ENCODE assay signal across 1 cellular context in the genomic region with DNA sequence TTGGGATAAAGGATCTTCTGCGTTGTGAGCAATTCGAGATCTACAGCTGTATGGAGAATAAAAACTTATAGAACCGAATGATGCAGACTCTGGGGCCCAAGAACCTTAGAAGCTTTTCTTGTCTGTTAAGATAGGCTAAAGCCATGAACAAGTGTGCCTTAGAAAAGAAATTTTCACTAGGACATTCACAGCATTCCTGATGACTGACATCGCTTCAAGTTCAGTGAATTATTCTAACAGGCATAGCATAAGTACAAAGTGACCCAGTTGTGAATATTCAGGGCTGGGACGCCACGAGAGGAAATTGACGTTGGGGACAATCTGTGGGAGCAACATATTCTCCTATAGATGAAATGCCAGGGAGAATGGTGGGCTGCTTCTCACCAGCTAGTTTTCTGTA.
TF ChIP-seq lines count a peak whose summit lies in the region.

No MANE protein-coding gene starts in this region.

TF ChIP-seq in SK-N-SH, 30 proteins besides CTCF, POLR2A, EP300 and RAD21 (continued from another document):
- no peak for TF ChIP-seq FOSL2 (IDR thresholded peaks at IDR 0.05; ENCODE audit: borderline replicate concordance, low read depth)
- TF ChIP-seq, protein P1, sequence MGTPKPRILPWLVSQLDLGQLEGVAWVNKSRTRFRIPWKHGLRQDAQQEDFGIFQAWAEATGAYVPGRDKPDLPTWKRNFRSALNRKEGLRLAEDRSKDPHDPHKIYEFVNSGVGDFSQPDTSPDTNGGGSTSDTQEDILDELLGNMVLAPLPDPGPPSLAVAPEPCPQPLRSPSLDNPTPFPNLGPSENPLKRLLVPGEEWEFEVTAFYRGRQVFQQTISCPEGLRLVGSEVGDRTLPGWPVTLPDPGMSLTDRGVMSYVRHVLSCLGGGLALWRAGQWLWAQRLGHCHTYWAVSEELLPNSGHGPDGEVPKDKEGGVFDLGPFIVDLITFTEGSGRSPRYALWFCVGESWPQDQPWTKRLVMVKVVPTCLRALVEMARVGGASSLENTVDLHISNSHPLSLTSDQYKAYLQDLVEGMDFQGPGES (IDR thresholded peaks at IDR 0.05; ENCODE audit: low read depth, low read length), result no peak
- TF ChIP-seq JUND (IDR thresholded peaks at IDR 0.05), result no peak
- no peak for TF ChIP-seq SIN3A (IDR thresholded peaks at IDR 0.05; ENCODE audit: borderline replicate concordance, low read depth, low read length)
- TF ChIP-seq CHD2 (IDR thresholded peaks at IDR 0.05; ENCODE audit: low read length, partially characterized antibody), result no peak
- no peak for TF ChIP-seq ELF1 (IDR thresholded peaks at IDR 0.05)
- TF ChIP-seq, protein P2, sequence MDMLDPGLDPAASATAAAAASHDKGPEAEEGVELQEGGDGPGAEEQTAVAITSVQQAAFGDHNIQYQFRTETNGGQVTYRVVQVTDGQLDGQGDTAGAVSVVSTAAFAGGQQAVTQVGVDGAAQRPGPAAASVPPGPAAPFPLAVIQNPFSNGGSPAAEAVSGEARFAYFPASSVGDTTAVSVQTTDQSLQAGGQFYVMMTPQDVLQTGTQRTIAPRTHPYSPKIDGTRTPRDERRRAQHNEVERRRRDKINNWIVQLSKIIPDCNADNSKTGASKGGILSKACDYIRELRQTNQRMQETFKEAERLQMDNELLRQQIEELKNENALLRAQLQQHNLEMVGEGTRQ (IDR thresholded peaks at IDR 0.05; ENCODE audit: borderline replicate concordance, low read depth, low read length), result no peak
- no peak for TF ChIP-seq TCF12 (IDR thresholded peaks at IDR 0.05)
- no peak for TF ChIP-seq NRF1 (IDR thresholded peaks at IDR 0.05; ENCODE audit: low read depth, low read length)
- TF ChIP-seq USF1 (IDR thresholded peaks at IDR 0.05; ENCODE audit: borderline replicate concordance, low read depth), result no peak
- no peak for TF ChIP-seq RCOR1 (IDR thresholded peaks at IDR 0.05; ENCODE audit: low read length)
- no peak for TF ChIP-seq TAF1 (IDR thresholded peaks at IDR 0.05; ENCODE audit: borderline replicate concordance, low read depth, low read length)
